ENCODE assay signal across 15 cellular contexts in the genomic region with DNA sequence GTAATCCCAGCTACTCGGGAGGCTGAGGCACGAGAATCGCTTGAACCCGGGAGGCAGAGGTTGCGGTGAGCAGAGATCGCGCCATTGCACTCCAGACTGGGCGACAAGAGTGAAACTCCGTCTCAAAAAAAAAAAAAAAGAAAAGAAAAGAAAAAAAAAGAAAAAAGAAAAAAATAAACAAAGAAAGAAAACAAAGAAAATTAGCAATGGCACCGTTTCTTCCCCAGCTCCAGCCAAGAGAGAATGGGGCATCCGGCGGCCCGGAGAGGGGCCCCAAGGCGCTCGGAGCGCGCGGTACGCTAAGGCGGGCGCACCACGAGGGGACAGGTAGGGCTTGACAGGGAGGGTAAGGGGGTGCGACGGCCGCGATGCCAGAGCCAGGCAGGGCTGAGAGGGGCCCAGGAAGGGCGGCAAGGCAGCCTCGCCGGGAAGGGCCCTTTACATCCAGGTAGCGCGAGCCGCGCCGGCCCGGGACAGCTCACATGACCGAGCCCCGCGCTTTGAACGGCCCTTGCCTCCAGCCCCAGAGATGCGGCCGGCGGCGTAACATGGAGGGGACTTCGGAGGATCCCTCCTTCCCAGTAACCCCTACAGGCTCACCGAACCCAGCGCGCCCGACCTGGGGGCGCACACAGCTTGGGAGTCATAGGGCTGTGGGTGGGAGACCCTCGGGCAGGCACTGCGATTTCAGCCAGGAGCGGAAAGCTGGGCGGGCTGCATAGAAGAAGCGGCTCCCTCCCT. TPM values are rescaled to one million over a fixed set of nuclear protein-coding genes. Genes with fewer than 3 reads are reported as not detected.
DNase-seq lines count a peak whose midpoint lies in the region; ATAC-seq, FAIRE-seq and TF ChIP-seq lines count a peak whose summit lies in the region.
"Had no signal": no experiment of that assay in that cellular context is flagged by ENCODE, and none has a peak within 500 bp of the region (broad histone marks: within the 10 kb centered on the region; RNA-seq: fewer than 3 reads in every experiment).

No MANE protein-coding gene starts in this region.

- peak overlapping the region; percentile 34 for H3K4me3 ChIP-seq in HAP-1
- H3K4me3 ChIP-seq in astrocyte (ENCODE audit: insufficient read depth, low read depth, low read length): no peak overlapping the region
- peak overlapping the region; percentile 75 for H3K4me3 ChIP-seq in iPS-20b (ENCODE audit: low read length)
- peak overlapping the region; percentile 41 to 54 (median 46) for H3K4me3 ChIP-seq in stomach
- H3K4me3 ChIP-seq: GM23248 had no signal

- H3K27ac ChIP-seq in astrocyte (ENCODE audit: low read depth, low read length) (no peak overlapping the region), iPS-20b (ENCODE audit: low read length) (no peak overlapping the region), stomach (no peak overlapping the region)
- H3K27ac ChIP-seq: GM23248 had no signal

- H3K27me3 ChIP-seq in HAP-1 (ENCODE audit: low read depth): peaks cover 29% of the 10 kb centered on the region
- H3K27me3 ChIP-seq in astrocyte (ENCODE audit: insufficient read depth, low read length): peaks cover 76% of the 10 kb centered on the region
- peaks cover 98% of the 10 kb centered on the region for H3K27me3 ChIP-seq in iPS-20b (ENCODE audit: insufficient read depth, low read length)
- H3K27me3 ChIP-seq in stomach: peaks cover 0 to 98% (median 47%) of the 10 kb centered on the region in 3 donors

- H3K27ac Mint-ChIP-seq in astrocyte (ENCODE audit: unreplicated experiment): no peak overlapping the region
- H3K27ac Mint-ChIP-seq: activated T-helper 2 cell treated with anti-CD3 and anti-CD28 coated beads, Interferon-gamma antibody, Interleukin-2, Interleukin-4, amounts not matched to agents 10 μg/mL and 5 μg/mL and 100 μg/mL, durations not matched to agents 14 hours and 24 hours and 36 hours had no signal

- H3K27me3 Mint-ChIP-seq in astrocyte (ENCODE audit: low read depth, unreplicated experiment): peaks cover 46% of the 10 kb centered on the region

- TF ChIP-seq CTCF in astrocyte (IDR thresholded peaks at IDR 0.05; ENCODE audit: insufficient read depth, low read depth, low read length) (no peak), stomach (IDR thresholded peaks at IDR 0.05) (no peak)

- peak overlapping the region; percentile 88 for H3K4me3 Mint-ChIP-seq in astrocyte (ENCODE audit: unreplicated experiment)

- no peaks in the 10 kb centered on the region for H4K20me1 ChIP-seq in astrocyte (ENCODE audit: insufficient read depth, low read length)

- WGBS in stomach, 5 donors: 3 to 10% (median 6%) methylated on average over 26 to 54 of the region's 54 CpGs

- DNase-seq in HAP-1 (ENCODE audit: low spot score in 2 of 2) (no peak), astrocyte (ENCODE audit: low read depth) (no peak), stomach (no peak), DMS114 treated with DMSO at 0.1 percent for 48 hours (lab: John Stamatoyannopoulos, UW; ENCODE audit: unreplicated experiment) (no peak), NCI-H1048 (lab: John Stamatoyannopoulos, UW) (no peak), Kasumi-1 (lab: John Stamatoyannopoulos, UW) (no peak)
- DNase-seq: cerebellar nuclear complex, DND-41, GM23248, NCI-H187 had no signal

- ATAC-seq in HG03432 (IDR thresholded peaks at IDR 0.05; ENCODE audit: unreplicated experiment): no peak
- ATAC-seq: gastroesophageal sphincter had no signal

- H3K9me3 Mint-ChIP-seq in astrocyte (ENCODE audit: unreplicated experiment): peaks cover 2% of the 10 kb centered on the region
- H3K9me3 Mint-ChIP-seq: activated T-helper 2 cell treated with anti-CD3 and anti-CD28 coated beads, Interferon-gamma antibody, Interleukin-2, Interleukin-4, amounts not matched to agents 10 μg/mL and 5 μg/mL and 100 μg/mL, durations not matched to agents 14 hours and 24 hours and 36 hours had no signal

- no peak for TF ChIP-seq POLR2A in stomach (IDR thresholded peaks at IDR 0.05)

- no peak overlapping the region for H2AFZ ChIP-seq in astrocyte (ENCODE audit: low read depth, low read length)
- H2AFZ ChIP-seq: GM23248 had no signal

- peak overlapping the region; percentile 60 for H3K4me2 ChIP-seq in astrocyte (ENCODE audit: low read length)

- peaks cover 2% of the 10 kb centered on the region for H3K36me3 Mint-ChIP-seq in astrocyte (ENCODE audit: low read depth, unreplicated experiment)

- no peak for TF ChIP-seq EP300 in stomach (IDR thresholded peaks at IDR 0.05)

- H3K4me1 Mint-ChIP-seq in astrocyte (ENCODE audit: low read depth, unreplicated experiment): peaks cover 13% of the 10 kb centered on the region

- intact Hi-C loops in stomach (cut with DNase I; ENCODE audit: low total_unique reads): no loop called here

- H3K9ac ChIP-seq in astrocyte (ENCODE audit: low read length) (no peak overlapping the region), iPS-20b (ENCODE audit: low read depth, low read length) (peak overlapping the region; percentile 60; the same call in 1 of the 2 replicates)
- H3K9ac ChIP-seq: GM23248 had no signal

- H3K36me3 ChIP-seq in HAP-1 (replicated peaks) (no peaks in the 10 kb centered on the region), astrocyte (ENCODE audit: insufficient read depth, low read length) (no peaks in the 10 kb centered on the region), iPS-20b (ENCODE audit: insufficient read depth, low read depth, low read length) (no peaks in the 10 kb centered on the region), stomach (no peaks in the 10 kb centered on the region)
- H3K36me3 ChIP-seq: gastroesophageal sphincter had no signal

- FAIRE-seq in astrocyte (lab: Jason Lieb, UNC): no peak
- FAIRE-seq: RCC 7860 had no signal

- H3K4me1 ChIP-seq in HAP-1 (peaks cover 11% of the 10 kb centered on the region), astrocyte (ENCODE audit: insufficient read depth, low read length) (no peaks in the 10 kb centered on the region), iPS-20b (ENCODE audit: insufficient read depth, low read length) (peaks cover 49% of the 10 kb centered on the region), stomach (peaks cover 27 to 52% (median 42%) of the 10 kb centered on the region in 4 donors)

- H3K9me3 ChIP-seq in HAP-1: no peaks in the 10 kb centered on the region
- no peaks in the 10 kb centered on the region for H3K9me3 ChIP-seq in astrocyte (ENCODE audit: insufficient read depth, low read depth, low read length)
- no peaks in the 10 kb centered on the region for H3K9me3 ChIP-seq in iPS-20b (ENCODE audit: insufficient read depth, low read depth, low read length)
- no peaks in the 10 kb centered on the region for H3K9me3 ChIP-seq in stomach
- H3K9me3 ChIP-seq: gastroesophageal sphincter had no signal

- H3K79me2 ChIP-seq in astrocyte (ENCODE audit: insufficient read depth, low read length): no peaks in the 10 kb centered on the region

- in situ Hi-C loops in HAP-1 (cut with MboI; ENCODE audit: low sequenced_read_pairs): no loop called here

RNA-seq across cellular contexts. Expression of gene BMP7, which starts 1.4 kb away (rescaled TPM):
- total RNA-seq in astrocyte (12.3 and 15.3 TPM in 2 replicates), stomach (10 to 100 TPM in 1 of 5 donors, 1 to 10 TPM in 2, under 1 TPM in 2; under 0.01 to 11.0 (median 1.8) TPM)
- polyA plus RNA-seq in stomach: 10 to 100 TPM in 1 of 3 donors, 1 to 10 TPM in 1, under 1 TPM in 1; 0.44 to 10.9 (median 3.1) TPM
- total RNA-seq: activated T-helper 2 cell treated with anti-CD3 and anti-CD28 coated beads, Interferon-gamma antibody, Interleukin-2, Interleukin-4, amounts not matched to agents 10 μg/mL and 5 μg/mL and 100 μg/mL, durations not matched to agents 14 hours and 24 hours and 36 hours; GM23248 had no signal
- polyA plus RNA-seq: GM23248 had no signal
